Comparison of ENCODE assay signal across 9 cellular contexts in genomic region chr3:134250717-134251220, GRCh38. TPM values are rescaled to one million over a fixed set of nuclear protein-coding genes. Genes with fewer than 3 reads are reported as not detected.
DNase-seq lines count a peak whose midpoint lies in the region; ATAC-seq, FAIRE-seq and TF ChIP-seq lines count a peak whose summit lies in the region.
"Had no signal": no experiment of that assay in that cellular context is flagged by ENCODE, and none has a peak within 500 bp of the region (broad histone marks: within the 10 kb centered on the region; RNA-seq: fewer than 3 reads in every experiment).

RYK (minus strand) TSS chr3:134250859; CDS start chr3:134250654, 205 bp downstream.

- peak within 1 kb of the TSS; percentile 18 for H2AFZ ChIP-seq in HepG2 (ENCODE audit: low read length)

- H3K79me2 ChIP-seq in HepG2 (ENCODE audit: insufficient read depth, low read length) = peaks cover 43% of the 10 kb centered on the region

- peaks cover 2% of the 10 kb centered on the region for H3K27me3 Mint-ChIP-seq in dendritic cell treated with granulocyte-macrophage colony-stimulating factor and Interleukin-4, amounts not matched to agents 40 ng/mL and 50 ng/mL, for 4 days

- peak within 1 kb of the TSS; percentile 88 for H3K27ac Mint-ChIP-seq in dendritic cell treated with granulocyte-macrophage colony-stimulating factor and Interleukin-4, amounts not matched to agents 40 ng/mL and 50 ng/mL, for 4 days

- ATAC-seq in HG03439 (IDR thresholded peaks at IDR 0.05; ENCODE audit: unreplicated experiment) (peak; percentile 87), HepG2 (peak; percentile 84)

- no peak for TF ChIP-seq CTCF in BE2C (IDR thresholded peaks at IDR 0.05; ENCODE audit: low read depth, low read length)
- TF ChIP-seq CTCF in HepG2 (CRISPR knock-in tag; IDR thresholded peaks at IDR 0.05) = no peak

- DNase-seq in BE2C (peak; percentile 89), GM19239 (ENCODE audit: insufficient read length, low spot score) (peak; percentile 92), NCI-H510A treated with DMSO at 0.1 percent for 48 hours (lab: John Stamatoyannopoulos, UW) (peak; percentile 46), HepG2 (ENCODE audit: low spot score) (peak; percentile 83)
- peak; percentile 67 for DNase-seq in activated CD4-positive, alpha-beta T cell treated with anti-CD3 and anti-CD28 coated beads, Interleukin-2, amount 50 U/mL, for 1 hour
- peak; percentile 63 to 73 for DNase-seq in stimulated activated CD4-positive, alpha-beta T cell treated with anti-CD3 and anti-CD28 coated beads, Interleukin-2, amount 100 ng/mL, for 48 hours

- TF ChIP-seq RAD21 in HepG2 (CRISPR knock-in tag; IDR thresholded peaks at IDR 0.05) = peak; percentile 32; the same call in 1 of the 2 replicates

- CTCF ChIA-PET in HepG2 (lab: Yijun Ruan, JAX; ENCODE audit: low intra/inter-chr PET ratio, low total read pairs) = no interaction called here

- H3K4me1 ChIP-seq in BE2C (no peaks in the 10 kb centered on the region; the same call in 1 of the 2 replicates), HepG2 (ENCODE audit: insufficient read depth, low read length) (peaks cover 61% of the 10 kb centered on the region)

- H3K27ac ChIP-seq in HepG2 (ENCODE audit: extremely low read length, insufficient read depth, low read length) = peak within 1 kb of the TSS; percentile 74

- intact Hi-C loops in dendritic cell treated with granulocyte-macrophage colony-stimulating factor and Interleukin-4, amounts not matched to agents 40 ng/mL and 50 ng/mL, for 4 days (cut with micrococcal nuclease) = loop anchor here (5.0 to 10.0 kb wide), 2 partner anchors 237 to 1944 kb away; partner anchors contain the start of genes ANAPC13, CEP63 and MSL2
- intact Hi-C loops in HepG2 (cut with micrococcal nuclease; ENCODE audit: unreplicated experiment) = loop anchor here (5.0 kb wide), 1 partner anchor 47 kb away; no protein-coding TSS in a partner anchor

- no peaks in the 10 kb centered on the region for H3K36me3 ChIP-seq in BE2C
- H3K36me3 ChIP-seq in HepG2 (replicated peaks in 1 of 2; ENCODE audit: control insufficient read depth in 1 of 2, insufficient read depth in 2 of 2, low read length in 2 of 2) = no peaks in the 10 kb centered on the region; a peak in 1 of 5 replicates

- H3K4me2 ChIP-seq in HepG2 (ENCODE audit: low read depth, low read length) = peak within 1 kb of the TSS; percentile 75

- under 1% methylated on average over 14 of the region's 59 CpGs for WGBS in HepG2 (ENCODE audit: low lambda C conversion rate)

- peak within 1 kb of the TSS; percentile 71 for H3K4me3 ChIP-seq in BE2C (ENCODE audit: low read depth, low read length)
- H3K4me3 ChIP-seq in HepG2 (replicated peaks in 1 of 3; ENCODE audit: insufficient read depth in 1 of 3, low read depth in 2 of 3, low read length in 3 of 3) = peak within 1 kb of the TSS; percentile 76 to 85 (median 79)

- peaks cover 11% of the 10 kb centered on the region for H4K20me1 ChIP-seq in HepG2 (ENCODE audit: insufficient read depth, low read length)

- peak within 1 kb of the TSS; percentile 85 for H3K4me3 Mint-ChIP-seq in dendritic cell treated with granulocyte-macrophage colony-stimulating factor and Interleukin-4, amounts not matched to agents 40 ng/mL and 50 ng/mL, for 4 days

- no TSS peak for BruUV-seq in HepG2 (replicated peaks; lab: Mats Ljungman, UMichigan)

- POLR2A ChIA-PET in HepG2 (lab: Yijun Ruan, JAX) = interaction anchor here (1.0 to 1.5 kb wide), 3 partner anchors 13 to 235 kb away, joined by 3 to 4 read pairs (median 4); partner anchors contain the start of genes AMOTL2, ANAPC13 and CEP63

- H3K9ac ChIP-seq in HepG2 (ENCODE audit: insufficient read depth, low read depth, low read length) = peak within 1 kb of the TSS; percentile 74

- H3K4me1 Mint-ChIP-seq in dendritic cell treated with granulocyte-macrophage colony-stimulating factor and Interleukin-4, amounts not matched to agents 40 ng/mL and 50 ng/mL, for 4 days (ENCODE audit: low read depth) = peaks cover 78% of the 10 kb centered on the region

- FAIRE-seq in GM19239 (lab: Jason Lieb, UNC) (peak; percentile 69), HepG2 (lab: Jason Lieb, UNC) (no peak)
- FAIRE-seq: TTC549 had no signal

- H3K9me3 Mint-ChIP-seq in dendritic cell treated with granulocyte-macrophage colony-stimulating factor and Interleukin-4, amounts not matched to agents 40 ng/mL and 50 ng/mL, for 4 days = no peaks in the 10 kb centered on the region

- TF ChIP-seq EP300 in HepG2 (IDR thresholded peaks at IDR 0.05; ENCODE audit: low read depth in 2 of 2, low read length in 2 of 2) = no peak
- no peak for TF ChIP-seq EP300 in HepG2 (CRISPR knock-in tag; IDR thresholded peaks at IDR 0.05; ENCODE audit: borderline replicate concordance)

- TF ChIP-seq POLR2A in HepG2 (IDR thresholded peaks at IDR 0.05; ENCODE audit: insufficient read depth in 1 of 2, low read depth in 2 of 2, low read length in 2 of 2) = peak; percentile 56 to 83; a peak in 3 of 4 replicates

- H3K27me3 ChIP-seq in BE2C (no peaks in the 10 kb centered on the region), HepG2 (ENCODE audit: control insufficient read depth in 1 of 2, insufficient read depth in 2 of 2, low read length in 2 of 2) (0 out of 5 replicates have a peak, but pooled peaks cover 0 to 3% of the 10 kb centered on the region in 2 experiments)

- in situ Hi-C loops in HepG2 (cut with HindIII; ENCODE audit: extremely low pct_ligation_motif_present, low pct_unique_long_range_greater_than_20kb) = no loop called here

- H3K9me3 ChIP-seq in BE2C (no peaks in the 10 kb centered on the region), HepG2 (ENCODE audit: low read length) (no peaks in the 10 kb centered on the region)

- H3K36me3 Mint-ChIP-seq in dendritic cell treated with granulocyte-macrophage colony-stimulating factor and Interleukin-4, amounts not matched to agents 40 ng/mL and 50 ng/mL, for 4 days (ENCODE audit: low read depth) = peaks cover 6% of the 10 kb centered on the region

TF ChIP-seq in HepG2, 621 proteins besides CTCF, POLR2A, EP300 and RAD21 (continues in another document):
- TF ChIP-seq ZNF17 (CRISPR knock-in tag; IDR thresholded peaks at IDR 0.05) (no peak), SKIL (CRISPR knock-in tag; IDR thresholded peaks at IDR 0.05; ENCODE audit: borderline replicate concordance) (no peak), ZNF777 (CRISPR knock-in tag; IDR thresholded peaks at IDR 0.05) (peak; percentile 87), MYC (CRISPR knock-in tag; IDR thresholded peaks at IDR 0.05; ENCODE audit: borderline replicate concordance) (peak; percentile 74), TBX3 (IDR thresholded peaks at IDR 0.05; ENCODE audit: borderline replicate concordance) (no peak), IKZF4 (CRISPR knock-in tag; IDR thresholded peaks at IDR 0.05; ENCODE audit: borderline replicate concordance, low read depth, not compliant biosample characterization) (peak; percentile 28)

RNA-seq across cellular contexts. Expression of gene RYK, which starts in this region (rescaled TPM):
- polyA plus RNA-seq in BE2C (2012; ENCODE audit: insufficient read depth, insufficient read length, low read depth) = 31.7 TPM
- total RNA-seq in HepG2 (2016; rRNA removed; fragmentation: Illumina TruSeq; extraction: Trizol) = 58.7 and 66.2 TPM in 2 replicates
- total RNA-seq in HepG2 (2016; cell fraction: cytosol; rRNA removed; fragmentation: Illumina TruSeq; extraction: Trizol; ENCODE audit: low read depth) = 78.1 and 78.2 TPM in 2 replicates
- total RNA-seq in HepG2 (2016; cell fraction: insoluble cytoplasmic fraction; rRNA removed; fragmentation: Illumina TruSeq; extraction: Trizol) = 52.1 and 70.0 TPM in 2 replicates
- 77.4 and 91.4 TPM in 2 replicates for total RNA-seq in HepG2 (2016; cell fraction: membrane; rRNA removed; fragmentation: Illumina TruSeq; extraction: Trizol)
- total RNA-seq in HepG2 (2016; cell fraction: nucleus; rRNA removed; fragmentation: Illumina TruSeq; extraction: Trizol) = 66.9 and 80.4 TPM in 2 replicates
- polyA plus RNA-seq in HepG2 (2011; rRNA removed) = 30.8 and 35.0 TPM in 2 replicates
- polyA plus RNA-seq in HepG2 (2011; cell fraction: cytosol; rRNA removed) = 16.0 and 20.5 TPM in 2 replicates
- 30.8 and 37.4 TPM in 2 replicates for polyA plus RNA-seq in HepG2 (2011; cell fraction: nucleus; rRNA removed)
- 29.3 and 30.2 TPM in 2 replicates for polyA plus RNA-seq in HepG2 (2012)
- polyA plus RNA-seq in HepG2 (2016; cell fraction: cytosol; fragmentation: Illumina TruSeq; extraction: Trizol; ENCODE audit: low read depth) = 19.2 and 19.8 TPM in 2 replicates
- polyA plus RNA-seq in HepG2 (2016; cell fraction: insoluble cytoplasmic fraction; fragmentation: Illumina TruSeq; extraction: Trizol; ENCODE audit: low read depth) = 56.6 and 58.1 TPM in 2 replicates
- polyA plus RNA-seq in HepG2 (2016; cell fraction: membrane; fragmentation: Illumina TruSeq; extraction: Trizol; ENCODE audit: low read depth) = 49.6 and 56.3 TPM in 2 replicates
- polyA plus RNA-seq in HepG2 (2016; cell fraction: nucleus; fragmentation: Illumina TruSeq; extraction: Trizol; ENCODE audit: insufficient read depth, low read depth) = 75.7 and 79.3 TPM in 2 replicates
- 40.1 and 68.9 TPM in 2 replicates for polyA minus RNA-seq in HepG2 (2011; rRNA and poly(A)+ RNA removed; ENCODE audit: low replicate concordance)
- 17.1 and 17.7 TPM in 2 replicates for polyA minus RNA-seq in HepG2 (2011; cell fraction: cytosol; rRNA and poly(A)+ RNA removed)
- 93.1 and 104 TPM in 2 replicates for polyA minus RNA-seq in HepG2 (2011; cell fraction: nucleus; rRNA and poly(A)+ RNA removed)

Comparison
In these comparisons a context has a peak if more than half of its experiments do, and no peak if none do; other contexts are left out.
1. Peak in every context shown above with its lines: DNase-seq, ATAC-seq, H3K4me3 ChIP-seq and H3K27ac ChIP-seq.